ENCODE assay signal across 2 cellular contexts in the genomic region with DNA sequence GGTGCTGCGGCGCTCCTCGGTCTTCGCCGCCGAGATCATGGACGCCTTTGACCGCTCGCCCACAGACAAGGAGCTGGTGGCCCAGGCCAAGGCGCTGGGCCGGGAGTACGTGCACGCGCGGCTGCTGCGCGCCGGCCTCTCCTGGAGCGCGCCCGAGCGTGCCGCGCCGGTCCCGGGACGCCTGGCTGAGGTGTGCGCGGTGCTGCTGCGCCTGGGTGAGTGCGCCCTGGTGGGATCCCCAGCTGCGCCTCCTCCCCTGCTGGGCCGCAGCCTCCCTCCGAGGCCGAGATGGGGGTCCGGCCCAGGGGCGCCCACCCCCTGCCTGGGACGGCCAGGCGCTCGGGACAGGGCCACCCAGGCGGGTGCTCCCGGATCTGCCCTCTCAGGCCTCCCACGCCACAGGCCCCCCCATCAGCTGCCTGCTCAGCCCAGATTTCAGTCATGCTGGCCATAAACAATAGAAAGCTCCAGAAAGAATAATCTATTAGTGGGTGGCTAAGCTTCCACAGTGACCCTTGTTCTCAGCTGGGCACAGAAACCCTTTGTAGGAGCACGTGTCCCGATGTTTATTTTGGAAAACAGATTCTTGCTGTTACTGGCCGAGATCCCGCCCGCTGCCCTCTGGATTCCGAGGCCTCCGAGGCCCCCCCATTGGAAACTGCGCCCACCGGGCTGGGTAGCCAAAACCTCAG.
TF ChIP-seq lines count a peak whose summit lies in the region.

No MANE protein-coding gene starts in this region.

TF ChIP-seq in SK-N-SH, 30 proteins besides CTCF, POLR2A, EP300 and RAD21 (continued from another document):
- TF ChIP-seq, protein P1, sequence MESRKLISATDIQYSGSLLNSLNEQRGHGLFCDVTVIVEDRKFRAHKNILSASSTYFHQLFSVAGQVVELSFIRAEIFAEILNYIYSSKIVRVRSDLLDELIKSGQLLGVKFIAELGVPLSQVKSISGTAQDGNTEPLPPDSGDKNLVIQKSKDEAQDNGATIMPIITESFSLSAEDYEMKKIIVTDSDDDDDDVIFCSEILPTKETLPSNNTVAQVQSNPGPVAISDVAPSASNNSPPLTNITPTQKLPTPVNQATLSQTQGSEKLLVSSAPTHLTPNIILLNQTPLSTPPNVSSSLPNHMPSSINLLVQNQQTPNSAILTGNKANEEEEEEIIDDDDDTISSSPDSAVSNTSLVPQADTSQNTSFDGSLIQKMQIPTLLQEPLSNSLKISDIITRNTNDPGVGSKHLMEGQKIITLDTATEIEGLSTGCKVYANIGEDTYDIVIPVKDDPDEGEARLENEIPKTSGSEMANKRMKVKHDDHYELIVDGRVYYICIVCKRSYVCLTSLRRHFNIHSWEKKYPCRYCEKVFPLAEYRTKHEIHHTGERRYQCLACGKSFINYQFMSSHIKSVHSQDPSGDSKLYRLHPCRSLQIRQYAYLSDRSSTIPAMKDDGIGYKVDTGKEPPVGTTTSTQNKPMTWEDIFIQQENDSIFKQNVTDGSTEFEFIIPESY (IDR thresholded peaks at IDR 0.05; ENCODE audit: borderline replicate concordance, low read depth), result no peak
- no peak for TF ChIP-seq FOXM1 (IDR thresholded peaks at IDR 0.05; ENCODE audit: low read depth)
- TF ChIP-seq NFIC (IDR thresholded peaks at IDR 0.05; ENCODE audit: borderline replicate concordance), result no peak
- no peak for TF ChIP-seq MEF2A (IDR thresholded peaks at IDR 0.05; ENCODE audit: borderline replicate concordance, low read depth)

TF ChIP-seq in SK-N-SH treated with all-trans-retinoic acid at 6 μM for 48 hours, 23 proteins besides CTCF, POLR2A, EP300 and RAD21 (continued from another document):
- TF ChIP-seq, protein P2, sequence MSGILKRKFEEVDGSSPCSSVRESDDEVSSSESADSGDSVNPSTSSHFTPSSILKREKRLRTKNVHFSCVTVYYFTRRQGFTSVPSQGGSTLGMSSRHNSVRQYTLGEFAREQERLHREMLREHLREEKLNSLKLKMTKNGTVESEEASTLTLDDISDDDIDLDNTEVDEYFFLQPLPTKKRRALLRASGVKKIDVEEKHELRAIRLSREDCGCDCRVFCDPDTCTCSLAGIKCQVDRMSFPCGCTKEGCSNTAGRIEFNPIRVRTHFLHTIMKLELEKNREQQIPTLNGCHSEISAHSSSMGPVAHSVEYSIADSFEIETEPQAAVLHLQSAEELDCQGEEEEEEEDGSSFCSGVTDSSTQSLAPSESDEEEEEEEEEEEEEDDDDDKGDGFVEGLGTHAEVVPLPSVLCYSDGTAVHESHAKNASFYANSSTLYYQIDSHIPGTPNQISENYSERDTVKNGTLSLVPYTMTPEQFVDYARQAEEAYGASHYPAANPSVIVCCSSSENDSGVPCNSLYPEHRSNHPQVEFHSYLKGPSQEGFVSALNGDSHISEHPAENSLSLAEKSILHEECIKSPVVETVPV (CRISPR knock-in tag; IDR thresholded peaks at IDR 0.05), result no peak
- TF ChIP-seq OSR1 (CRISPR knock-in tag; IDR thresholded peaks at IDR 0.05), result no peak
- TF ChIP-seq ZC3H10 (CRISPR knock-in tag; IDR thresholded peaks at IDR 0.05), result no peak
- TF ChIP-seq ZNF8 (CRISPR knock-in tag; IDR thresholded peaks at IDR 0.05), result no peak
- TF ChIP-seq ZFP3 (CRISPR knock-in tag; IDR thresholded peaks at IDR 0.05), result no peak
- no peak for TF ChIP-seq TOX (CRISPR knock-in tag; IDR thresholded peaks at IDR 0.05; ENCODE audit: borderline replicate concordance)
- TF ChIP-seq GLIS3 (CRISPR knock-in tag; IDR thresholded peaks at IDR 0.05), result no peak
- no peak for TF ChIP-seq BACH2 (CRISPR knock-in tag; IDR thresholded peaks at IDR 0.05; ENCODE audit: borderline replicate concordance)
- TF ChIP-seq TCF4 (CRISPR knock-in tag; IDR thresholded peaks at IDR 0.05; ENCODE audit: borderline replicate concordance), result no peak
- no peak for TF ChIP-seq ISL1 (CRISPR knock-in tag; IDR thresholded peaks at IDR 0.05)
- no peak for TF ChIP-seq ESRRG (CRISPR knock-in tag; IDR thresholded peaks at IDR 0.05)
